Comparison of ENCODE assay signal across 8 cellular contexts in genomic region chr10:11017575-11018425, GRCh38. TPM values are rescaled to one million over a fixed set of nuclear protein-coding genes. Genes with fewer than 3 reads are reported as not detected.
DNase-seq lines count a peak whose midpoint lies in the region; ATAC-seq and TF ChIP-seq lines count a peak whose summit lies in the region.

Gene CELF2, plus strand, starts transcription at chr10:11017872. Its CDS starts 218 bp downstream, at chr10:11018090.

- CTCF ChIA-PET in mammary epithelial cell (lab: Charles Lee; ENCODE audit: low non-redundant PET) = no interaction called here

- H4K20me1 ChIP-seq in mammary epithelial cell (ENCODE audit: insufficient read depth, low read length) (no peaks in the 10 kb centered on the region), smooth muscle cell (ENCODE audit: low read depth) (no peaks in the 10 kb centered on the region)

- peaks cover 2% of the 10 kb centered on the region for H3K4me1 ChIP-seq in ACC112 (ENCODE audit: control insufficient read depth, insufficient read depth, low read length, unreplicated experiment)
- H3K4me1 ChIP-seq in mammary epithelial cell (ENCODE audit: insufficient read depth, low read length) = peaks cover 6% of the 10 kb centered on the region
- peaks cover 31% of the 10 kb centered on the region for H3K4me1 ChIP-seq in smooth muscle cell (ENCODE audit: low read depth)

- DNase-seq in T1000 (lab: John Stamatoyannopoulos, UW) (peak; percentile 95), mammary epithelial cell (no peak), iPS-NIHi7 (ENCODE audit: extremely low spot score) (peak; percentile 84), smooth muscle cell (lab: John Stamatoyannopoulos, UW; ENCODE audit: unreplicated experiment) (no peak), HPDE6-E6E7 (ENCODE audit: extremely low spot score) (no peak)

- intact Hi-C loops in mammary epithelial cell (cut with micrococcal nuclease) = no loop called here

- H3K36me3 ChIP-seq in ACC112 (ENCODE audit: insufficient read depth, low read length) (no peaks in the 10 kb centered on the region), mammary epithelial cell (ENCODE audit: insufficient read depth, low read length) (no peaks in the 10 kb centered on the region), smooth muscle cell (ENCODE audit: low read depth) (no peaks in the 10 kb centered on the region)

- no TSS peak for BruUV-seq in mammary epithelial cell (replicated peaks; lab: Mats Ljungman, UMichigan)

- H3K79me2 ChIP-seq in ACC112 (ENCODE audit: control insufficient read depth, insufficient read depth, low read length, unreplicated experiment) (peaks cover 11% of the 10 kb centered on the region), mammary epithelial cell (ENCODE audit: insufficient read depth, low read length) (no peaks in the 10 kb centered on the region), smooth muscle cell (ENCODE audit: low read depth) (no peaks in the 10 kb centered on the region)

- dilution Hi-C loops in mammary epithelial cell (cut with HindIII; ENCODE audit: low sequenced_read_pairs) = no loop called here

- H3K4me2 ChIP-seq in mammary epithelial cell (ENCODE audit: insufficient read depth, low read depth, low read length) = peak within 1 kb of the TSS; percentile 90
- peak within 1 kb of the TSS; percentile 93 for H3K4me2 ChIP-seq in smooth muscle cell

- peak within 1 kb of the TSS; percentile 73 for H2AFZ ChIP-seq in ACC112 (ENCODE audit: low read length, unreplicated experiment)
- peak within 1 kb of the TSS; percentile 84 for H2AFZ ChIP-seq in mammary epithelial cell (ENCODE audit: low read depth, low read length)
- H2AFZ ChIP-seq in smooth muscle cell (ENCODE audit: low read depth) = peak within 1 kb of the TSS; percentile 86

- peak within 1 kb of the TSS; percentile 15; the same call in 1 of the 2 replicates for H3K27ac ChIP-seq in ACC112 (ENCODE audit: low read depth, low read length)
- no peak within 1 kb of the TSS for H3K27ac ChIP-seq in mammary epithelial cell (ENCODE audit: insufficient read depth, low read depth, low read length)
- no peak within 1 kb of the TSS for H3K27ac ChIP-seq in smooth muscle cell (ENCODE audit: low read depth)

- 10% methylated on average over 2 of the region's 132 CpGs for WGBS in mammary epithelial cell (ENCODE audit: low coverage, missing lambda C conversion rate)
- 2% methylated on average over 67 of the region's 132 CpGs for WGBS in smooth muscle cell (ENCODE audit: low lambda C conversion rate)

- TF ChIP-seq CTCF in mammary epithelial cell (conservative IDR thresholded peaks at IDR 0.05 in 1 of 2, IDR thresholded peaks at IDR 0.05 in 1 of 2; ENCODE audit: extremely low read depth in 1 of 2, insufficient read depth in 1 of 2, low read depth in 1 of 2, low read length in 2 of 2) (no peak), smooth muscle cell (IDR thresholded peaks at IDR 0.05; ENCODE audit: borderline replicate concordance, insufficient read depth, poor library complexity, severe bottlenecking) (no peak)

- no peaks in the 10 kb centered on the region for H3F3A ChIP-seq in smooth muscle cell (ENCODE audit: low read depth)

- H3K9me3 ChIP-seq in mammary epithelial cell (replicated peaks; ENCODE audit: insufficient read depth, low read length) = peaks cover 5% of the 10 kb centered on the region
- no peaks in the 10 kb centered on the region for H3K9me3 ChIP-seq in smooth muscle cell (replicated peaks; ENCODE audit: low read depth)

- peak within 1 kb of the TSS; percentile 90 for H3K4me3 ChIP-seq in ACC112 (ENCODE audit: low read depth, low read length)
- peak within 1 kb of the TSS in 2 of 3 experiments; percentile 45 to 53 for H3K4me3 ChIP-seq in mammary epithelial cell (replicated peaks in 1 of 3; ENCODE audit: insufficient read depth in 1 of 3, low read depth in 2 of 3, low read length in 3 of 3)
- peak within 1 kb of the TSS; percentile 70 for H3K4me3 ChIP-seq in smooth muscle cell

- peaks cover 10% of the 10 kb centered on the region for H3K27me3 ChIP-seq in ACC112 (ENCODE audit: insufficient read depth, low read length)
- peaks cover 14% of the 10 kb centered on the region for H3K27me3 ChIP-seq in mammary epithelial cell (ENCODE audit: insufficient read depth, low read length)
- H3K27me3 ChIP-seq in smooth muscle cell (ENCODE audit: low read depth) = peaks cover 76% of the 10 kb centered on the region

- in situ Hi-C loops in mammary epithelial cell (cut with MboI; ENCODE audit: low sequenced_read_pairs in 2 of 2) = no loop called here

- no peak within 1 kb of the TSS for H3K9ac ChIP-seq in mammary epithelial cell (ENCODE audit: insufficient read depth, low read length)
- H3K9ac ChIP-seq in smooth muscle cell (ENCODE audit: low read depth) = no peak within 1 kb of the TSS

- peak; percentile 84 for ATAC-seq in GM19035 (IDR thresholded peaks at IDR 0.05; ENCODE audit: unreplicated experiment)
- peak; percentile 67 for ATAC-seq in HG03378 (IDR thresholded peaks at IDR 0.05; ENCODE audit: unreplicated experiment)

RNA-seq across cellular contexts. Expression of gene CELF2, which starts in this region (rescaled TPM):
- total RNA-seq in mammary epithelial cell (1 to 10 TPM in 1 of 2 donors, under 1 TPM in 1; 0.19 to 2.5 TPM), smooth muscle cell (1.4 and 4.7 TPM in 2 replicates)
- polyA plus RNA-seq in mammary epithelial cell (0.60 TPM), smooth muscle cell (2.9 and 3.0 TPM in 2 replicates)
- polyA minus RNA-seq in mammary epithelial cell = 10.4 TPM

Comparison
In these comparisons a context has a peak if more than half of its experiments do, and no peak if none do; other contexts are left out.
1. DNase-seq: peak in T1000 (single experiment) and iPS-NIHi7 (single experiment); none in mammary epithelial cell (single experiment), smooth muscle cell (single experiment) and HPDE6-E6E7 (single experiment).
2. Peak in every context shown above with its lines, with median percentiles within 50 percentile points of each other: H2AFZ ChIP-seq and H3K4me3 ChIP-seq.